In the genomic region with DNA sequence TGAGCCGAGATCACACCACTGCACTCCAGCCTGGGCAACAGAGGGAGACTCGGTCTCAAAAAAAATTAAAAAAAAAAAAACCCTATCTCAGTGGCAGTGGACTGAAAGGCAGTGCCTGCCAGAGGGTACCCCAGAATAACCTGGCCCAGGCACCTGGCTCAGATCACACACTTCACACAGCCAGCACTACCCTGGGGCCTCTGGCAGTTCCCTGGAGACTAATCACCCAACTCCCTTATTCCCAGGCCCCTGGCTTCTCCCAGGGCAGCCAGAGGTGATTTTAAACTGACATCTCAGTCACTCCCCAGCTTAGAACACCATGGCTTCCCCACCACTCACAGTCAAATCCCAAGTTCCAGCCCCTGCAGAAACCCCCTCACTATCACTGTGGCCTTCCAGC, we compare ENCODE assay signal across 13 cellular contexts. TPM values are rescaled to one million over a fixed set of nuclear protein-coding genes. Genes with fewer than 3 reads are reported as not detected.
A peak's percentile ranks its signal among the peaks of the same experiment; 100 is the strongest.
DNase-seq lines count a peak whose midpoint lies in the region; ATAC-seq and TF ChIP-seq lines count a peak whose summit lies in the region.
"Had no signal": no experiment of that assay in that cellular context is flagged by ENCODE, and none has a peak within 500 bp of the region (broad histone marks: within the 10 kb centered on the region; RNA-seq: fewer than 3 reads in every experiment).

No MANE protein-coding gene starts in this region.

- no peak overlapping the region for H2AFZ ChIP-seq in Loucy (ENCODE audit: low read length)

- H4K20me1 ChIP-seq in Loucy (ENCODE audit: insufficient read depth, low read length, poor library complexity, severe bottlenecking): no peaks in the 10 kb centered on the region

- H3K36me3 Mint-ChIP-seq in activated CD4-positive, alpha-beta T cell treated with anti-CD3 and anti-CD28 coated beads for 36 hours (ENCODE audit: low read depth): peaks cover 23% of the 10 kb centered on the region
- H3K36me3 Mint-ChIP-seq in neural crest cell (ENCODE audit: low read depth): peaks cover 9% of the 10 kb centered on the region

- no peaks in the 10 kb centered on the region for H3K9me3 Mint-ChIP-seq in activated CD4-positive, alpha-beta T cell treated with anti-CD3 and anti-CD28 coated beads for 36 hours (ENCODE audit: low read depth)
- no peaks in the 10 kb centered on the region for H3K9me3 Mint-ChIP-seq in neural crest cell

- H3K9me2 ChIP-seq in Loucy (replicated peaks; ENCODE audit: low read depth, low read length): no peaks in the 10 kb centered on the region

- H3K4me1 ChIP-seq in Loucy (ENCODE audit: insufficient read depth, low read length, poor library complexity, severe bottlenecking): peaks cover 31% of the 10 kb centered on the region
- H3K4me1 ChIP-seq in adipocyte (ENCODE audit: control insufficient read depth, insufficient read depth, low read length): peaks cover 31% of the 10 kb centered on the region

- no peak for ATAC-seq in activated CD4-positive, alpha-beta T cell treated with anti-CD3 and anti-CD28 coated beads for 36 hours
- ATAC-seq: A549 had no signal

- peak overlapping the region; percentile 88 for H3K4me3 Mint-ChIP-seq in activated CD4-positive, alpha-beta T cell treated with anti-CD3 and anti-CD28 coated beads for 36 hours
- peak overlapping the region; percentile 77 for H3K4me3 Mint-ChIP-seq in neural crest cell

- POLR2A ChIA-PET in activated CD4-positive, alpha-beta T cell treated with anti-CD3 and anti-CD28 coated beads for 36 hours (lab: Charles Lee): interaction anchor here (1.8 kb wide), 1 partner anchor 29 kb away, joined by 7 read pairs; a partner anchor contains a TSS

- no peak for DNase-seq in activated CD4-positive, alpha-beta T cell treated with anti-CD3 and anti-CD28 coated beads for 36 hours
- DNase-seq in activated CD4-positive, alpha-beta T cell treated with anti-CD3 and anti-CD28 coated beads for 4 hours: no peak
- no peak for DNase-seq in adipocyte (ENCODE audit: low read depth)
- DNase-seq in neural crest cell (ENCODE audit: low read depth, low spot score): no peak
- DNase-seq in ecto neural progenitor cell (ENCODE audit: low spot score): no peak
- DNase-seq in NCI-H1048 (lab: John Stamatoyannopoulos, UW): no peak
- DNase-seq in HCEC 1CT: no peak
- DNase-seq: DMS79, NCI-H2081 treated with DMSO at 0.1 percent for 48 hours had no signal

- peak overlapping the region; percentile 100 for H3K4me2 ChIP-seq in Loucy (ENCODE audit: low read depth, low read length, poor library complexity, severe bottlenecking)

- H3K4me1 Mint-ChIP-seq in activated CD4-positive, alpha-beta T cell treated with anti-CD3 and anti-CD28 coated beads for 36 hours: peaks cover 29% of the 10 kb centered on the region
- H3K4me1 Mint-ChIP-seq in neural crest cell: peaks cover 38% of the 10 kb centered on the region

- H3K9ac ChIP-seq in Loucy (ENCODE audit: low read depth, low read length, poor library complexity, severe bottlenecking): peak overlapping the region; percentile 23
- H3K9ac ChIP-seq in adipocyte (ENCODE audit: low read length): peak overlapping the region; percentile 88

- intact Hi-C loops in activated CD4-positive, alpha-beta T cell treated with anti-CD3 and anti-CD28 coated beads for 36 hours (cut with DNase I, micrococcal nuclease): loop anchor here in 1 of 2 experiments (5.0 kb wide), 2 partner anchors 38 to 113 kb away; a partner anchor contains a TSS

- no peaks in the 10 kb centered on the region for H3F3A ChIP-seq in Loucy (ENCODE audit: low read depth)

- H3K27ac Mint-ChIP-seq in activated CD4-positive, alpha-beta T cell treated with anti-CD3 and anti-CD28 coated beads for 36 hours: peak overlapping the region; percentile 47
- no peak overlapping the region for H3K27ac Mint-ChIP-seq in neural crest cell (ENCODE audit: unreplicated experiment)

- no peaks in the 10 kb centered on the region for H3K36me3 ChIP-seq in Loucy (ENCODE audit: insufficient read depth, low read length)
- H3K36me3 ChIP-seq in adipocyte (ENCODE audit: control insufficient read depth, insufficient read depth, low read length, severe bottlenecking): peaks cover 9% of the 10 kb centered on the region

- peak overlapping the region; percentile 23 for H3K4me3 ChIP-seq in Loucy (ENCODE audit: low read length, poor library complexity, severe bottlenecking)
- no peak overlapping the region for H3K4me3 ChIP-seq in adipocyte (ENCODE audit: low read length)

- no peak for TF ChIP-seq CTCF in Loucy (conservative IDR thresholded peaks at IDR 0.05; ENCODE audit: low read length)
- TF ChIP-seq CTCF in neural crest cell (conservative IDR thresholded peaks at IDR 0.05): no peak

- H3K27me3 Mint-ChIP-seq in activated CD4-positive, alpha-beta T cell treated with anti-CD3 and anti-CD28 coated beads for 36 hours: no peaks in the 10 kb centered on the region
- H3K27me3 Mint-ChIP-seq in neural crest cell (ENCODE audit: low read depth): peaks cover 3% of the 10 kb centered on the region

- CTCF ChIA-PET in activated CD4-positive, alpha-beta T cell treated with anti-CD3 and anti-CD28 coated beads for 36 hours (lab: Charles Lee): interaction anchor here (0.9 kb wide), 1 partner anchor 31 kb away, joined by 4 read pairs; no protein-coding TSS in a partner anchor

- H3K9me3 ChIP-seq in Loucy (ENCODE audit: insufficient read depth, low read depth, low read length) (no peaks in the 10 kb centered on the region), adipocyte (ENCODE audit: control insufficient read depth, low read length) (no peaks in the 10 kb centered on the region)
- H3K9me3 ChIP-seq: A549, HAP-1, tibial nerve had no signal

- H3K79me2 ChIP-seq in Loucy (ENCODE audit: insufficient read depth, low read length): peaks cover 45% of the 10 kb centered on the region

- H3K27me3 ChIP-seq in Loucy (ENCODE audit: insufficient read depth, low read length, poor library complexity, severe bottlenecking): no peaks in the 10 kb centered on the region
- no peaks in the 10 kb centered on the region for H3K27me3 ChIP-seq in adipocyte (replicated peaks; ENCODE audit: control insufficient read depth, insufficient read depth, low read length)
- H3K27me3 ChIP-seq: tibial nerve had no signal

RNA-seq across cellular contexts. Expression of a gene that starts 3.5 kb away (rescaled TPM):
- total RNA-seq in activated CD4-positive, alpha-beta T cell treated with anti-CD3 and anti-CD28 coated beads for 36 hours: 10 to 100 TPM in 1 of 2 experiments, 1 to 10 TPM in 1; 8.9 to 19.5 TPM
- 16.2 and 17.5 TPM in 2 replicates for total RNA-seq in neural crest cell

RNA-seq across cellular contexts. Expression of a gene that starts 4.4 kb away (rescaled TPM):
- total RNA-seq in activated CD4-positive, alpha-beta T cell treated with anti-CD3 and anti-CD28 coated beads for 36 hours: 10 to 100 TPM; 10.1 to 11.1 TPM
- total RNA-seq in neural crest cell: 24.1 and 27.3 TPM in 2 replicates

RNA-seq across cellular contexts. Expression of a gene that starts 28.6 kb away (rescaled TPM):
- 100 to 1,000 TPM; 481 to 758 TPM for total RNA-seq in activated CD4-positive, alpha-beta T cell treated with anti-CD3 and anti-CD28 coated beads for 36 hours
- 964 and 1,000 TPM in 2 replicates for total RNA-seq in neural crest cell

RNA-seq across cellular contexts. Expression of a gene that starts 39.1 kb away (rescaled TPM):
- 1 to 10 TPM; 4.2 to 4.7 TPM for total RNA-seq in activated CD4-positive, alpha-beta T cell treated with anti-CD3 and anti-CD28 coated beads for 36 hours
- 16.5 and 18.6 TPM in 2 replicates for total RNA-seq in neural crest cell

RNA-seq across cellular contexts. Expression of a gene that starts 39.6 kb away (rescaled TPM):
- total RNA-seq in activated CD4-positive, alpha-beta T cell treated with anti-CD3 and anti-CD28 coated beads for 36 hours: 100 to 1,000 TPM; 101 to 107 TPM
- 61.6 and 64.6 TPM in 2 replicates for total RNA-seq in neural crest cell
